In the genomic region with DNA sequence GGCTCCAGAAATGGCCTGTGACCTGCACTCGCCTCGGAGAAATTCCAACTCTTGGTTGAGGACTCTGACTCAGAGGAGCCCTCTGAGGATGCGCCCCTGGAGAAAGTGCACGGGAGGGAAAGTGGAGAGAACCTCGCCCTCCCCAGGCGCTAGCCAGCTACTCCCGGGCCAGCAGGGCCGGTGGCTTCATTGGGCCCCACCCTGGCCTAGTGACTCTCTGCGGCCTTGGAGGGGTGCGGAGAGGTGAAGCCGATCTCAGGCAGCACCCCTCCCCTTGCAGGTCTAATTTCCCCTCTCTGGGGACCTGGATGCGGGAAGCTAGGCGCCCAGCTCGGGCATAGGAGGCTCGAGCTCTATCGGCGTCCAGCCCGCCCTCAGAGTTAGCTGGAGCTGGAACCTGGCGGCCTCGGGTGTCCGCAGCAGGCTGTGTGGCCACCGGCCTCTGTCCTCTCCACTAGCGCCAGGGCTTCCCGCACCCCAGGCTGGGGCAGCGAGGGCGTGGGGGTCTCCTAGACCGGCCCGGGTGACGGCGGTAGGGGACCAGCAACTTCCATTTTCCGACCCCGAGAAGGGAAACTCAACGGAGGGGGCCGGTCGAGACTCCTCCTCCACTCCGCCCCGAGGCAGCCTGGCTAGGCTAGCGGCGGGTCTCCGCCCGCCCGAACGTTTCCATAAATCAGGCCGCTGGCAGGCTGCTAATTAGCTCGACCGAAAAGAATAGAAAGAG, we compare ENCODE assay signal across 10 cellular contexts. TPM values are rescaled to one million over a fixed set of nuclear protein-coding genes. Genes with fewer than 3 reads are reported as not detected.
DNase-seq lines count a peak whose midpoint lies in the region; ATAC-seq and TF ChIP-seq lines count a peak whose summit lies in the region.
"Had no signal": no experiment of that assay in that cellular context is flagged by ENCODE, and none has a peak within 500 bp of the region (broad histone marks: within the 10 kb centered on the region; RNA-seq: fewer than 3 reads in every experiment).

No MANE protein-coding gene starts in this region.

- peaks cover 4 to 12% of the 10 kb centered on the region in 2 donors for H3K4me1 ChIP-seq in ascending aorta
- H3K4me1 ChIP-seq in PC-3 (ENCODE audit: insufficient read depth, low read length), result peaks cover 6% of the 10 kb centered on the region

- H3K9me2 ChIP-seq in PC-3 (replicated peaks; ENCODE audit: low read length), result no peaks in the 10 kb centered on the region

- no peak for ATAC-seq in PC-3

- no peaks in the 10 kb centered on the region for H3K79me2 ChIP-seq in PC-3 (ENCODE audit: low read length)

- CTCF ChIA-PET in PC-3 (lab: Charles Lee), result no interaction called here

- no peaks in the 10 kb centered on the region for H4K20me1 ChIP-seq in PC-3 (ENCODE audit: low read length)

- H3K36me3 ChIP-seq in ascending aorta (no peaks in the 10 kb centered on the region), PC-3 (ENCODE audit: low read depth, low read length) (no peaks in the 10 kb centered on the region)

- BruUV-seq in PC-3 (replicated peaks; lab: Mats Ljungman, UMichigan), result no TSS peak

- H3K27me3 ChIP-seq in ascending aorta (peaks cover 8% of the 10 kb centered on the region), PC-3 (ENCODE audit: low read length) (no peaks in the 10 kb centered on the region)

- no peak overlapping the region for H3K27ac ChIP-seq in ascending aorta
- no peak overlapping the region for H3K27ac ChIP-seq in PC-3 (ENCODE audit: low read length)

- no peak for TF ChIP-seq CTCF in ascending aorta (IDR thresholded peaks at IDR 0.05)
- no peak for TF ChIP-seq CTCF in PC-3 (conservative IDR thresholded peaks at IDR 0.05; ENCODE audit: low read depth, low read length)

- POLR2A ChIA-PET in PC-3 (lab: Charles Lee; ENCODE audit: unreplicated experiment), result no interaction called here

- no peak overlapping the region for H2AFZ ChIP-seq in PC-3 (ENCODE audit: low read length)

- no peak overlapping the region for H3K9ac ChIP-seq in PC-3 (ENCODE audit: low read length)

- H3K4me3 ChIP-seq in ascending aorta (peak overlapping the region; percentile 52 to 62), PC-3 (ENCODE audit: low read length) (no peak overlapping the region)

- intact Hi-C loops in ascending aorta (cut with DNase I) (loop anchor here (5.0 to 10.0 kb wide), 3 partner anchors 47 to 803 kb away; no protein-coding TSS in a partner anchor), PC-3 (cut with micrococcal nuclease) (loop anchor here (10.0 kb wide), 1 partner anchor 875 kb away; no protein-coding TSS in a partner anchor)

- peak; percentile 71 for DNase-seq in EH (ENCODE audit: low read depth)
- DNase-seq in ascending aorta (ENCODE audit: low spot score in 2 of 2), result no peak
- DNase-seq in hepatic stellate cell (ENCODE audit: low spot score), result peak; percentile 92
- peak; percentile 75 for DNase-seq in retina
- no peak for DNase-seq in RPMI8226
- DNase-seq in cortex of kidney (lab: John Stamatoyannopoulos, UW), result no peak
- no peak for DNase-seq in stimulated activated CD4-positive, alpha-beta T cell treated with anti-CD3 and anti-CD28 coated beads, Interleukin-15, amount 100 ng/mL, for 24 hours
- no peak for DNase-seq in PC-3

- H3K9me3 ChIP-seq in ascending aorta (no peaks in the 10 kb centered on the region), PC-3 (ENCODE audit: low read length) (no peaks in the 10 kb centered on the region)

- H3K4me2 ChIP-seq in PC-3 (ENCODE audit: low read length), result no peak overlapping the region

- no peaks in the 10 kb centered on the region for H3F3A ChIP-seq in PC-3 (ENCODE audit: low read length, unreplicated experiment)

RNA-seq across cellular contexts. Expression of a gene that starts 29.4 kb away (rescaled TPM):
- total RNA-seq in ascending aorta (126 TPM), PC-3 (2014; rRNA removed) (19.0 and 19.6 TPM in 2 replicates)
- total RNA-seq: mononuclear cell; T-helper 1 cell treated with Interleukin-12 subunit alpha and Interleukin-12 subunit beta and Interleukin-4 antibody, amounts not matched to agents 30 ng/mL and 1 ng/mL, for 36 hours had no signal

Comparison
In these comparisons a context has a peak if more than half of its experiments do, and no peak if none do; other contexts are left out.
1. DNase-seq: peak in EH (single experiment), hepatic stellate cell (single experiment) and retina (single experiment); none in ascending aorta (0 of 2), RPMI8226 (single experiment), cortex of kidney (single experiment), stimulated activated CD4-positive, alpha-beta T cell treated with anti-CD3 and anti-CD28 coated beads, Interleukin-15, amount 100 ng/mL, for 24 hours (single experiment) and PC-3 (single experiment).